11 cellular contexts compared by ENCODE assay signal in genomic region chr12:45668641-45669040, GRCh38.
DNase-seq lines count a peak whose midpoint lies in the region; ATAC-seq, FAIRE-seq and TF ChIP-seq lines count a peak whose summit lies in the region.
"Had no signal": no experiment of that assay in that cellular context is flagged by ENCODE, and none has a peak within 500 bp of the region (broad histone marks: within the 10 kb centered on the region; RNA-seq: fewer than 3 reads in every experiment).

No MANE protein-coding gene starts in this region.

- H2AFZ ChIP-seq in DND-41 (ENCODE audit: low read depth, low read length) (peak overlapping the region; percentile 82), hepatocyte (peak overlapping the region; percentile 3)

- H3K27ac ChIP-seq in DND-41 (ENCODE audit: low read length) = peak overlapping the region; percentile 99
- no peak overlapping the region for H3K27ac ChIP-seq in hepatocyte
- H3K27ac ChIP-seq: uterus had no signal

- H3K4me2 ChIP-seq in DND-41 (ENCODE audit: insufficient read depth, low read length) (peak overlapping the region; percentile 57), hepatocyte (peak overlapping the region; percentile 49)

- H3K79me2 ChIP-seq in DND-41 (ENCODE audit: insufficient read depth, low read length) (no peaks in the 10 kb centered on the region), hepatocyte (no peaks in the 10 kb centered on the region)

- no peaks in the 10 kb centered on the region for H3K9me2 ChIP-seq in hepatocyte (replicated peaks; ENCODE audit: insufficient read depth)

- no peak for TF ChIP-seq CTCF in DND-41 (IDR thresholded peaks at IDR 0.05; ENCODE audit: borderline replicate concordance, extremely low read depth, low read length, poor library complexity, severe bottlenecking)
- no peak for TF ChIP-seq CTCF in hepatocyte (IDR thresholded peaks at IDR 0.05; ENCODE audit: poor library complexity)

- H3K27me3 ChIP-seq in DND-41 (ENCODE audit: insufficient read depth, low read length, poor library complexity) (no peaks in the 10 kb centered on the region), hepatocyte (no peaks in the 10 kb centered on the region)
- H3K27me3 ChIP-seq: uterus had no signal

- DNase-seq in DND-41 = no peak
- no peak for DNase-seq in hepatocyte (ENCODE audit: low spot score)
- no peak for DNase-seq in germinal center (ENCODE audit: low spot score)
- no peak for DNase-seq in NCI-H1048 (lab: John Stamatoyannopoulos, UW)
- no peak for DNase-seq in frontal cortex (ENCODE audit: low spot score in 2 of 2)
- no peak for DNase-seq in D341Med (ENCODE audit: low spot score)
- DNase-seq: DMS79, uterus had no signal

- FAIRE-seq in frontal cortex (lab: Jason Lieb, UNC) = no peak
- FAIRE-seq: H1 had no signal

- 36% methylated on average over 1 of the region's 1 CpG for WGBS in hepatocyte (ENCODE audit: low lambda C conversion rate, missing lambda C conversion rate)

- peak overlapping the region; percentile 53 for H3K9ac ChIP-seq in DND-41 (ENCODE audit: low read depth, low read length)

- ATAC-seq in DND-41 (ENCODE audit: insufficient read depth, low read depth) = no peak
- peak; percentile 10 for ATAC-seq in GM21423 (IDR thresholded peaks at IDR 0.05; ENCODE audit: unreplicated experiment)
- ATAC-seq in HG03439 (IDR thresholded peaks at IDR 0.05; ENCODE audit: unreplicated experiment) = peak; percentile 6

- H3K36me3 ChIP-seq in DND-41 (ENCODE audit: insufficient read depth, low read length) (no peaks in the 10 kb centered on the region), hepatocyte (replicated peaks; ENCODE audit: insufficient read depth, low read depth) (no peaks in the 10 kb centered on the region)
- H3K36me3 ChIP-seq: uterus had no signal

- H4K20me1 ChIP-seq in DND-41 (ENCODE audit: insufficient read depth, low read length) = no peaks in the 10 kb centered on the region
- no peaks in the 10 kb centered on the region for H4K20me1 ChIP-seq in hepatocyte (ENCODE audit: insufficient read depth, poor library complexity, severe bottlenecking)

- H3K9me3 ChIP-seq in DND-41 (ENCODE audit: insufficient read depth, low read length, severe bottlenecking) (no peaks in the 10 kb centered on the region), hepatocyte (ENCODE audit: low read depth) (no peaks in the 10 kb centered on the region)
- H3K9me3 ChIP-seq: uterus had no signal

- peaks cover 58% of the 10 kb centered on the region for H3K4me1 ChIP-seq in DND-41 (ENCODE audit: insufficient read depth, low read length)
- H3K4me1 ChIP-seq in hepatocyte (ENCODE audit: insufficient read depth) = no peaks in the 10 kb centered on the region
- H3K4me1 ChIP-seq: uterus had no signal

- H3K4me3 ChIP-seq in DND-41 (ENCODE audit: low read depth in 1 of 2, low read length in 2 of 2) (peak overlapping the region in 1 of 2 experiments; percentile 35; a peak in 2 of 4 replicates), hepatocyte (no peak overlapping the region)
- H3K4me3 ChIP-seq: uterus had no signal
